ENCODE assay signal across 9 cellular contexts in the genomic region with DNA sequence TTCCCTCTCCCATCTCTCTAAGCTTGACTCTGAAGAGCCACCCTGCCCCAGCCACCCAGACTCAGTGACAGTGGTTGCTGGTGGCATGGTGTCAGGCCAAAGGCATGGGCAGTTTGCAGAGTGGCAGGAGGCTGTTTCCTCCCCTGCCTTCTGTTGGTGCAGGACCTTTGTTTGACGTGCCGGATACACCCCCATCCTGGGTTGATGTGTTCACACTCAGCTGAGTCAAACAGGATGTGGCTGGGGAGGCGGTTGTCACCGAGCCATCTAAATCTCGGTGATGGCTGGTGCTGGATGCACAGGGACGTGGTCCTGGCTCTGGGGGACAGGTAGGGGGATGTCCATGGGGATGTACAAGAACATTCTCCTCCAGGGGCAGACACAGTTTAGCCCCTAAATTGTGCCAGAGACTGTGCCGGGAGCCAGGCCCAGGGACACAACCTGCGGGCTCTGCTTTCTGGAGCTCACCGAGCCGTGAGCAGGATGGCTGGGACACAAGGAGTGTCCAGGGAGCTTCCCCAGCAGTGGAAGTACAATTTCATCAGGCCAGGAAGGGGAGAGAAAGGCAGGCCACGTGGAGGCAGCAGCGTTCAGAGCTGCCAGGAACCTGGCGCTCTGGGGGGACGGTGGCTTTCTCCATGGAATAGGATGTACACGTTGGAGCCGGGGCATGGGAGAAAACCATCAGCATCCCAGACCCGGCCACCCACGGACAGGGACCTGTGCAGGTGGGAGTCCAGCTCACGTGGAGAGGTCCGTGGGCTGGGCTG.
DNase-seq lines count a peak whose midpoint lies in the region; ATAC-seq, FAIRE-seq and TF ChIP-seq lines count a peak whose summit lies in the region.
"Had no signal": no experiment of that assay in that cellular context is flagged by ENCODE, and none has a peak within 500 bp of the region (broad histone marks: within the 10 kb centered on the region; RNA-seq: fewer than 3 reads in every experiment).

No MANE protein-coding gene starts in this region.

- H3K27me3 ChIP-seq in astrocyte (ENCODE audit: insufficient read depth, low read length) (no peaks in the 10 kb centered on the region), WERI-Rb-1 (ENCODE audit: insufficient read depth, low read depth, severe bottlenecking) (no peaks in the 10 kb centered on the region)

- ATAC-seq in GM18502 (IDR thresholded peaks at IDR 0.05; ENCODE audit: poor library complexity, unreplicated experiment) (peak; percentile 60), HG03095 (IDR thresholded peaks at IDR 0.05; ENCODE audit: unreplicated experiment) (peak; percentile 61)

- peaks cover 30% of the 10 kb centered on the region for H4K20me1 ChIP-seq in astrocyte (ENCODE audit: insufficient read depth, low read length)

- no peaks in the 10 kb centered on the region for H3K9me3 ChIP-seq in astrocyte (ENCODE audit: insufficient read depth, low read depth, low read length)
- no peaks in the 10 kb centered on the region for H3K9me3 ChIP-seq in WERI-Rb-1 (ENCODE audit: severe bottlenecking)

- peak overlapping the region; percentile 41 for H3K9ac ChIP-seq in astrocyte (ENCODE audit: low read length)

- H2AFZ ChIP-seq in astrocyte (ENCODE audit: low read depth, low read length), result no peak overlapping the region

- peaks cover 3% of the 10 kb centered on the region for H3K36me3 ChIP-seq in astrocyte (ENCODE audit: insufficient read depth, low read length)
- H3K36me3 ChIP-seq in WERI-Rb-1, result peaks cover 79% of the 10 kb centered on the region

- no peaks in the 10 kb centered on the region for H3K27me3 Mint-ChIP-seq in T-helper 2 cell treated with Interferon-gamma antibody and Interleukin-4, amounts not matched to agents 5 μg/mL and 100 μg/mL, for 36 hours (ENCODE audit: low read depth)
- H3K27me3 Mint-ChIP-seq in astrocyte (ENCODE audit: low read depth, unreplicated experiment), result no peaks in the 10 kb centered on the region

- peak; percentile 65 for FAIRE-seq in astrocyte (lab: Jason Lieb, UNC)
- FAIRE-seq: TTC549 had no signal

- peaks cover 75% of the 10 kb centered on the region for H3K4me1 Mint-ChIP-seq in T-helper 2 cell treated with Interferon-gamma antibody and Interleukin-4, amounts not matched to agents 5 μg/mL and 100 μg/mL, for 36 hours (ENCODE audit: low read depth)
- peaks cover 41% of the 10 kb centered on the region for H3K4me1 Mint-ChIP-seq in astrocyte (ENCODE audit: low read depth, unreplicated experiment)

- H3K4me3 ChIP-seq in astrocyte (ENCODE audit: insufficient read depth, low read depth, low read length) (no peak overlapping the region), WERI-Rb-1 (ENCODE audit: low read depth, low read length) (no peak overlapping the region)

- H3K9me3 Mint-ChIP-seq in T-helper 2 cell treated with Interferon-gamma antibody and Interleukin-4, amounts not matched to agents 5 μg/mL and 100 μg/mL, for 36 hours, result no peaks in the 10 kb centered on the region
- H3K9me3 Mint-ChIP-seq in astrocyte (ENCODE audit: unreplicated experiment), result peaks cover 2% of the 10 kb centered on the region

- peak overlapping the region; percentile 91 for H3K27ac Mint-ChIP-seq in T-helper 2 cell treated with Interferon-gamma antibody and Interleukin-4, amounts not matched to agents 5 μg/mL and 100 μg/mL, for 36 hours
- peak overlapping the region; percentile 85 for H3K27ac Mint-ChIP-seq in astrocyte (ENCODE audit: unreplicated experiment)

- H3K36me3 Mint-ChIP-seq in T-helper 2 cell treated with Interferon-gamma antibody and Interleukin-4, amounts not matched to agents 5 μg/mL and 100 μg/mL, for 36 hours (ENCODE audit: low read depth), result peaks cover 68% of the 10 kb centered on the region
- peaks cover 19% of the 10 kb centered on the region for H3K36me3 Mint-ChIP-seq in astrocyte (ENCODE audit: low read depth, unreplicated experiment)

- peaks cover 68% of the 10 kb centered on the region for H3K4me1 ChIP-seq in astrocyte (ENCODE audit: insufficient read depth, low read length)

- DNase-seq in T-helper 2 cell treated with Interferon-gamma antibody and Interleukin-4, amounts not matched to agents 5 μg/mL and 100 μg/mL, for 36 hours (ENCODE audit: low spot score), result peak; percentile 86
- DNase-seq in astrocyte (ENCODE audit: low read depth) (peak; percentile 75), lung microvascular endothelial cell (ENCODE audit: low read depth in 2 of 2) (peak; percentile 91 to 96), WERI-Rb-1 (no peak), DMS 273 (lab: John Stamatoyannopoulos, UW; ENCODE audit: unreplicated experiment) (no peak)
- DNase-seq in stimulated activated CD8-positive, alpha-beta memory T cell treated with anti-CD3 and anti-CD28 coated beads, Interleukin-4, amount 100 ng/mL, for 48 hours, result peak; percentile 88

- H3K4me3 Mint-ChIP-seq in T-helper 2 cell treated with Interferon-gamma antibody and Interleukin-4, amounts not matched to agents 5 μg/mL and 100 μg/mL, for 36 hours, result peak overlapping the region; percentile 85
- no peak overlapping the region for H3K4me3 Mint-ChIP-seq in astrocyte (ENCODE audit: unreplicated experiment)

- H3K4me2 ChIP-seq in astrocyte (ENCODE audit: low read length), result peak overlapping the region; percentile 64

- H3K79me2 ChIP-seq in astrocyte (ENCODE audit: insufficient read depth, low read length), result peaks cover 98% of the 10 kb centered on the region

- H3K27ac ChIP-seq in astrocyte (ENCODE audit: low read depth, low read length), result peak overlapping the region; percentile 64
- H3K27ac ChIP-seq in WERI-Rb-1, result no peak overlapping the region

- no peak for TF ChIP-seq CTCF in astrocyte (IDR thresholded peaks at IDR 0.05; ENCODE audit: insufficient read depth, low read depth, low read length)
- TF ChIP-seq CTCF in WERI-Rb-1 (IDR thresholded peaks at IDR 0.05; ENCODE audit: low read depth, low read length), result no peak

Comparison
In these comparisons a context has a peak if more than half of its experiments do, and no peak if none do; other contexts are left out.
1. DNase-seq: peak in T-helper 2 cell treated with Interferon-gamma antibody and Interleukin-4, amounts not matched to agents 5 μg/mL and 100 μg/mL, for 36 hours (single experiment), astrocyte (single experiment), lung microvascular endothelial cell (2 of 2) and stimulated activated CD8-positive, alpha-beta memory T cell treated with anti-CD3 and anti-CD28 coated beads, Interleukin-4, amount 100 ng/mL, for 48 hours (single experiment); none in WERI-Rb-1 (single experiment) and DMS 273 (single experiment).